ENCODE assay signal across 9 cellular contexts in the genomic region with DNA sequence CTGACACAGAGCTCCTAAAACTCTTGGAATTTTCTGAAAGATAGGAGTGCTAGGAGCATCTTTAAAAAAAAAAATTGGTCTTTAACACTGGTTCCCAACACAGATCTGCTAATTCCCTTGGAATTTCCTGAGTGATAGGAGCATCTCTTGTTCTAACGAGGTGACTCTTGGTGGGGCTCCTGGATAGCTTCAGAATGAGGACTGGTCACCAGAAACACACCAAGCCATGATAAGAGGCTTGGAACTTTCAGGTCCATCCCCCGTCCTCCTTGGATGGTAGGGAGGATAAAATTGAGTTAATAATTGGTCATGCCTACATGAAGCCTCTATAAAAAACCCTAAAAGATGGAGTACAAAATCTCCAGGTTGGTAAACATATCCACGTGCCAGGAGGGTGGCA.
"Had no signal": no experiment of that assay in that cellular context is flagged by ENCODE, and none has a peak within 500 bp of the region (broad histone marks: within the 10 kb centered on the region; RNA-seq: fewer than 3 reads in every experiment).

No MANE protein-coding gene starts in this region.

- DNase-seq: GM23248, GOT3, H7, HFFc6, KBM-7 had no signal

- H3K27ac ChIP-seq: GM23248, HL-60, KMS-11 had no signal

- H3K4me3 ChIP-seq: GM23248, HAP-1 had no signal

- FAIRE-seq: HepG2 had no signal
